ENCODE assay signal across 34 cellular contexts in genomic region chr2:236408786-236409185, GRCh38.
"Had no signal": no experiment of that assay in that cellular context is flagged by ENCODE, and none has a peak within 500 bp of the region (broad histone marks: within the 10 kb centered on the region; RNA-seq: fewer than 3 reads in every experiment).

No MANE protein-coding gene starts in this region.

- H3K4me1 ChIP-seq: adrenal gland, ascending aorta, body of pancreas, breast epithelium had no signal

- H3K4me3 ChIP-seq: adrenal gland, ascending aorta, body of pancreas, breast epithelium, cardiac muscle cell had no signal

- FAIRE-seq: astrocyte had no signal

- ATAC-seq: activated naive CD4-positive, alpha-beta T cell treated with anti-CD3 and anti-CD28 coated beads, Interleukin-2, amount 50 U/mL, for 72 hours; activated naive CD8-positive, alpha-beta T cell treated with anti-CD3 and anti-CD28 coated beads, Interleukin-2, amount 50 U/mL, for 24 hours; activated T-cell treated with anti-CD3 and anti-CD28 coated beads, Interleukin-2, amount 50 U/mL, for 4 hours; activated T-cell treated with anti-CD3 and anti-CD28 coated beads, Interleukin-2, amount 50 U/mL, for 72 hours; activated T-helper 17 cell treated with anti-CD3 and anti-CD28 coated beads, Interleukin-2, amount 50 U/mL, for 72 hours; body of pancreas had no signal

- H3K27me3 ChIP-seq: adrenal gland, ascending aorta, body of pancreas, brain microvascular endothelial cell, breast epithelium, cardiac muscle cell had no signal

- H3K36me3 ChIP-seq: adrenal gland, ascending aorta, brain microvascular endothelial cell, breast epithelium, cardiac muscle cell had no signal

- H3K9me3 ChIP-seq: adrenal gland, body of pancreas, breast epithelium had no signal

- H3K27ac ChIP-seq: adrenal gland, ascending aorta, body of pancreas, brain microvascular endothelial cell, breast epithelium, cardiac muscle cell had no signal

- DNase-seq: activated effector memory CD4-positive, alpha-beta T cell treated with anti-CD3 and anti-CD28 coated beads, Interleukin-2, amount 50 U/mL, for 16 hours; activated effector memory CD4-positive, alpha-beta T cell treated with Interleukin-2 at 50 U/mL for 16 hours; activated gamma-delta T cell; activated gamma-delta T cell treated with Interleukin-2 at 50 U/mL for 16 hours; activated naive CD4-positive, alpha-beta T cell; activated naive CD4-positive, alpha-beta T cell treated with anti-CD3 and anti-CD28 coated beads for 36 hours; activated naive CD4-positive, alpha-beta T cell treated with anti-CD3 and anti-CD28 coated beads, Interleukin-2, amount 10 ng/mL, durations not matched to agents 7 days and 5 days; activated naive CD4-positive, alpha-beta T cell treated with anti-CD3 and anti-CD28 coated beads, Interleukin-2, amount 50 U/mL, for 16 hours; activated naive CD4-positive, alpha-beta T cell treated with Interleukin-2 at 50 U/mL for 16 hours; activated naive CD8-positive, alpha-beta T cell treated with anti-CD3 and anti-CD28 coated beads for 36 hours; activated naive CD8-positive, alpha-beta T cell treated with anti-CD3 and anti-CD28 coated beads, Interleukin-2, amount 10 ng/mL, durations not matched to agents 7 days and 5 days; activated naive CD8-positive, alpha-beta T cell treated with anti-CD3 and anti-CD28 coated beads, Interleukin-2, amount 50 U/mL, for 24 hours; activated T-cell treated with anti-CD3 and anti-CD28 coated beads for 4 hours; activated T-cell treated with anti-CD3 and anti-CD28 coated beads, Interleukin-2, amount 50 U/mL, for 1 hour; activated T-cell treated with anti-CD3 and anti-CD28 coated beads, Interleukin-2, amount 50 U/mL, for 24 hours; activated T-cell treated with anti-CD3 and anti-CD28 coated beads, Interleukin-2, amount 50 U/mL, for 4 hours; activated T-cell treated with anti-CD3 and anti-CD28 coated beads, Interleukin-2, amount 50 U/mL, for 48 hours; activated T-cell treated with anti-CD3 and anti-CD28 coated beads, Interleukin-2, amount 50 U/mL, for 72 hours; adrenal gland; amniotic stem cell; amygdala; anterior cingulate cortex; aorta; body of pancreas; brain microvascular endothelial cell; caudate nucleus; central memory CD4-positive, alpha-beta T cell; cerebellar nuclear complex had no signal
